In genomic region chr1:205301220-205301821, GRCh38 we compare ENCODE assay signal across 8 cellular contexts. TPM values are rescaled to one million over a fixed set of nuclear protein-coding genes. Genes with fewer than 3 reads are reported as not detected.
DNase-seq lines count a peak whose midpoint lies in the region; ATAC-seq, FAIRE-seq and TF ChIP-seq lines count a peak whose summit lies in the region.

No MANE protein-coding gene starts in this region.

- H3K4me3 ChIP-seq in PC-9 (peak overlapping the region; percentile 15; the same call in 1 of the 2 replicates), fibroblast of the aortic adventitia (ENCODE audit: low read depth, low read length) (no peak overlapping the region), pancreas (no peak overlapping the region)

- H3K9me3 ChIP-seq in PC-9 (ENCODE audit: insufficient read depth, low read depth) (no peaks in the 10 kb centered on the region), pancreas (no peaks in the 10 kb centered on the region)

- POLR2A ChIA-PET in HEK293T (lab: Yijun Ruan, JAX), result interaction anchor here (1.2 kb wide), 1 partner anchor 180 kb away, joined by 3 read pairs; the partner anchor contains the start of gene RBBP5
- POLR2A ChIA-PET in PC-9 (lab: Charles Lee; ENCODE audit: unreplicated experiment), result interaction anchor here (0.5 to 1.0 kb wide), 3 partner anchors 16 to 593 kb away, joined by 5 to 13 read pairs (median 10); no protein-coding TSS in a partner anchor

- peak overlapping the region; percentile 66 for H3K4me2 ChIP-seq in PC-9

- no peaks in the 10 kb centered on the region for H3K9me2 ChIP-seq in PC-9 (ENCODE audit: insufficient read depth)

- H4K20me1 ChIP-seq in PC-9 (ENCODE audit: insufficient read depth), result no peaks in the 10 kb centered on the region

- CTCF ChIA-PET in HEK293T (lab: Yijun Ruan, JAX) (interaction anchor here (0.6 to 2.1 kb wide), 4 partner anchors 28 to 223 kb away, joined by 3 to 5 read pairs (median 3); no protein-coding TSS in a partner anchor), PC-9 (lab: Charles Lee) (interaction anchor here (0.7 to 1.5 kb wide), 3 partner anchors 16 to 23 kb away, joined by 3 to 12 read pairs (median 4); no protein-coding TSS in a partner anchor)

- FAIRE-seq in pancreas (lab: Jason Lieb, UNC), result no peak

- 9 to 12% methylated on average over 14 of the region's 14 CpGs for WGBS in pancreas, 2 donors

- no peaks in the 10 kb centered on the region for H3K79me2 ChIP-seq in PC-9 (ENCODE audit: low read depth)

- DNase-seq in HEK293T (ENCODE audit: extremely low spot score) (peak; percentile 60), PC-9 (peak; percentile 78 to 85), fibroblast of the aortic adventitia (ENCODE audit: low read depth) (peak; percentile 95), pancreas (peak; percentile 84 to 98 (median 96)), GDM1 (lab: John Stamatoyannopoulos, UW) (no peak), SHP77 treated with DMSO at 0.1 percent for 48 hours (lab: John Stamatoyannopoulos, UW) (no peak)

- ATAC-seq in pancreas (peak; percentile 94 to 96 (median 95)), HG03135 (IDR thresholded peaks at IDR 0.05; ENCODE audit: unreplicated experiment) (no peak), GM21381 (IDR thresholded peaks at IDR 0.05; ENCODE audit: unreplicated experiment) (no peak)

- intact Hi-C loops in PC-9 (cut with micrococcal nuclease; ENCODE audit: unreplicated experiment), result loop anchor here (1.0 kb wide), 3 partner anchors 16 to 27 kb away; no protein-coding TSS in a partner anchor
- intact Hi-C loops in pancreas (cut with DNase I), result no loop called here

- peak overlapping the region; percentile 23 for H2AFZ ChIP-seq in PC-9

- H3F3A ChIP-seq in PC-9 (ENCODE audit: insufficient read depth, low read depth), result peaks cover 24% of the 10 kb centered on the region; the same call in 1 of the 2 replicates

- BruUV-seq in PC-9 (replicated peaks; lab: Mats Ljungman, UMichigan), result no TSS peak

- H3K36me3 ChIP-seq in PC-9 (ENCODE audit: low read depth), result no peaks in the 10 kb centered on the region
- peaks cover 9 to 37% (median 24%) of the 10 kb centered on the region in 3 donors for H3K36me3 ChIP-seq in pancreas

- H3K4me1 ChIP-seq in PC-9 (replicated peaks; ENCODE audit: insufficient read depth) (peaks cover 51% of the 10 kb centered on the region), pancreas (peaks cover 14 to 19% (median 17%) of the 10 kb centered on the region in 3 donors)

- H3K27ac ChIP-seq in PC-9 (peak overlapping the region; percentile 68), pancreas (peak overlapping the region; percentile 64 to 82 (median 70))

- H3K27me3 ChIP-seq in PC-9 (ENCODE audit: insufficient read depth, low read depth), result no peaks in the 10 kb centered on the region
- H3K27me3 ChIP-seq in pancreas, result no peaks in the 10 kb centered on the region

- no peak for TF ChIP-seq CTCF in PC-9 (conservative IDR thresholded peaks at IDR 0.05)
- TF ChIP-seq CTCF in fibroblast of the aortic adventitia (IDR thresholded peaks at IDR 0.05; ENCODE audit: insufficient read depth, low read length), result no peak
- TF ChIP-seq CTCF in pancreas (IDR thresholded peaks at IDR 0.05), result no peak

TF ChIP-seq in HEK293T, 16 proteins besides CTCF, POLR2A, EP300 and RAD21:
- TF ChIP-seq SUZ12 (IDR thresholded peaks at IDR 0.05) (no peak), ARNT (IDR thresholded peaks at IDR 0.05) (no peak), PKNOX1 (IDR thresholded peaks at IDR 0.05) (no peak), ELF4 (IDR thresholded peaks at IDR 0.05) (no peak), FOXK2 (IDR thresholded peaks at IDR 0.05) (no peak), TARDBP (IDR thresholded peaks at IDR 0.05) (no peak), FOXA1 (IDR thresholded peaks at IDR 0.05) (no peak), NFRKB (IDR thresholded peaks at IDR 0.05) (no peak), CTBP1 (IDR thresholded peaks at IDR 0.05; ENCODE audit: borderline replicate concordance) (no peak), LEF1 (IDR thresholded peaks at IDR 0.05; ENCODE audit: borderline replicate concordance) (no peak), BHLHE40 (IDR thresholded peaks at IDR 0.05; ENCODE audit: borderline replicate concordance) (no peak), SP1 (IDR thresholded peaks at IDR 0.05) (no peak), ZNF384 (IDR thresholded peaks at IDR 0.05) (no peak), FOXM1 (IDR thresholded peaks at IDR 0.05; ENCODE audit: borderline replicate concordance) (no peak), HDGF (IDR thresholded peaks at IDR 0.05; ENCODE audit: borderline replicate concordance) (no peak), L3MBTL2 (conservative IDR thresholded peaks at IDR 0.05) (no peak)
TF ChIP-seq in HEK293T: peak in this region for 0.

RNA-seq across cellular contexts. Expression of gene NUAK2, which starts 20.2 kb away (rescaled TPM):
- total RNA-seq in PC-9 (2021) (3.8 and 3.9 TPM in 2 replicates), fibroblast of the aortic adventitia (ENCODE audit: low replicate concordance) (0.74 and 2.9 TPM in 2 replicates), pancreas (10 to 100 TPM in 2 of 6 donors, 1 to 10 TPM in 4; 6.3 to 14.4 (median 8.6) TPM)
- polyA plus RNA-seq in pancreas, result 1 to 10 TPM; 7.9 to 9.5 TPM

RNA-seq across cellular contexts. Expression of gene KLHDC8A, which starts 55.4 kb away (rescaled TPM):
- not detected in 2 replicates for total RNA-seq in PC-9 (2021)
- total RNA-seq in fibroblast of the aortic adventitia (ENCODE audit: low replicate concordance), result not detected in 2 replicates
- total RNA-seq in pancreas, result 1 to 10 TPM in 1 of 6 donors, under 1 TPM in 5; 0.28 to 1.5 (median 0.68) TPM
- 1 to 10 TPM in 1 of 2 donors, under 1 TPM in 1; 0.99 to 5.4 TPM for polyA plus RNA-seq in pancreas

Comparison
In these comparisons a context has a peak if more than half of its experiments do, and no peak if none do; other contexts are left out.
1. DNase-seq: peak in HEK293T (single experiment), PC-9 (2 of 2), fibroblast of the aortic adventitia (single experiment) and pancreas (6 of 6); none in GDM1 (single experiment) and SHP77 treated with DMSO at 0.1 percent for 48 hours (single experiment).
2. ATAC-seq: peak in pancreas (4 of 4); none in HG03135 (single experiment) and GM21381 (single experiment).